Comparison of ENCODE assay signal across 15 cellular contexts in the genomic region with DNA sequence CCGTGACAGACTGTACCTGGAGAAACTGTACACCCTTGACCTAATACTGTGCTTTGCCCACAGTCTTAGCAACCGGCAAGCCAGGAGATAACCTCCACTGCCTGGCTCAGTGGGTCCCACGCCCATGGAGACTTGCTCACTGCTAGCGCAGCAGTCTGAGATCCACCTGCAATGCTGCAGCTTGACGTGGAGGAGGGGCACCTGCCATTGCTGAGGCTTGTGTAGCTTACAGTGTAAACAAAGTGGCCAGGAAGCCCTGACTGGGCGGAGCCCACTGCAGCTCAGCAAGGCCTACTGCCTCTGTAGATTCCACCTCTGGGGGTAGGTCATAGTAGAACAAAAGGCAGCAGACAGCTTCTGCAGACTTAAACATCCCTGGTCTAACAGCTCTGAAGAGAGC.
DNase-seq lines count a peak whose midpoint lies in the region; ATAC-seq and TF ChIP-seq lines count a peak whose summit lies in the region.
"Had no signal": no experiment of that assay in that cellular context is flagged by ENCODE, and none has a peak within 500 bp of the region (broad histone marks: within the 10 kb centered on the region; RNA-seq: fewer than 3 reads in every experiment).

No MANE protein-coding gene starts in this region.

- intact Hi-C loops in Calu3 (cut with micrococcal nuclease; ENCODE audit: unreplicated experiment) = no loop called here
- intact Hi-C loops in left colon (cut with DNase I, micrococcal nuclease) = no loop called here

- no peaks in the 10 kb centered on the region for H3K27me3 ChIP-seq in MG63
- H3K27me3 ChIP-seq: breast epithelium had no signal

- peaks cover 3% of the 10 kb centered on the region for H3K9me3 Mint-ChIP-seq in Calu3 (ENCODE audit: low read depth, unreplicated experiment)

- CTCF ChIA-PET in Calu3 (lab: Charles Lee) = interaction anchor here (1.5 kb wide), 1 partner anchor 59 kb away, joined by 4 read pairs; no protein-coding TSS in a partner anchor

- H3K4me3 Mint-ChIP-seq in Calu3 (ENCODE audit: low read depth, unreplicated experiment) = no peak overlapping the region
- H3K4me3 Mint-ChIP-seq: activated CD8-positive, alpha-beta memory T cell treated with anti-CD3 and anti-CD28 coated beads, Interleukin-2, amount 10 ng/mL, durations not matched to agents 7 days and 5 days; type B pancreatic cell had no signal

- no peak for TF ChIP-seq CTCF in Calu3 (IDR thresholded peaks at IDR 0.05; ENCODE audit: unreplicated experiment)

- peak; percentile 52 for DNase-seq in Calu3
- peak; percentile 1 for DNase-seq in NCI-H1092 treated with DMSO at 0.1 percent for 48 hours (lab: John Stamatoyannopoulos, UW)
- peak; percentile 77 for DNase-seq in SHP77 treated with DMSO at 0.1 percent for 48 hours (lab: John Stamatoyannopoulos, UW)
- DNase-seq in left colon = peak; percentile 52 to 68
- DNase-seq in activated gamma-delta T cell (lab: John Stamatoyannopoulos, UW) = no peak
- DNase-seq in caudate nucleus (lab: John Stamatoyannopoulos, UW) = no peak
- DNase-seq in MG63 = no peak
- DNase-seq: activated CD8-positive, alpha-beta memory T cell treated with anti-CD3 and anti-CD28 coated beads, Interleukin-2, amount 10 ng/mL, durations not matched to agents 7 days and 5 days; activated naive CD4-positive, alpha-beta T cell treated with Interleukin-2 at 50 U/mL for 16 hours; DMS 273 treated with DMSO at 0.1 percent for 48 hours; psoas muscle had no signal

- H3K27me3 Mint-ChIP-seq in Calu3 (ENCODE audit: unreplicated experiment) = no peaks in the 10 kb centered on the region
- H3K27me3 Mint-ChIP-seq: activated CD8-positive, alpha-beta memory T cell treated with anti-CD3 and anti-CD28 coated beads, Interleukin-2, amount 10 ng/mL, durations not matched to agents 7 days and 5 days; type B pancreatic cell had no signal

- H3K9me3 ChIP-seq in MG63 = no peaks in the 10 kb centered on the region
- H3K9me3 ChIP-seq: breast epithelium had no signal

- no peaks in the 10 kb centered on the region for H3K36me3 ChIP-seq in MG63
- H3K36me3 ChIP-seq: breast epithelium had no signal

- H3K36me3 Mint-ChIP-seq in Calu3 (ENCODE audit: insufficient read depth, unreplicated experiment) = no peaks in the 10 kb centered on the region
- H3K36me3 Mint-ChIP-seq: activated CD8-positive, alpha-beta memory T cell treated with anti-CD3 and anti-CD28 coated beads, Interleukin-2, amount 10 ng/mL, durations not matched to agents 7 days and 5 days; type B pancreatic cell had no signal

- no peaks in the 10 kb centered on the region for H3K4me1 Mint-ChIP-seq in Calu3 (ENCODE audit: low read depth, unreplicated experiment)
- H3K4me1 Mint-ChIP-seq: activated CD8-positive, alpha-beta memory T cell treated with anti-CD3 and anti-CD28 coated beads, Interleukin-2, amount 10 ng/mL, durations not matched to agents 7 days and 5 days had no signal

- no peak overlapping the region for H3K27ac Mint-ChIP-seq in Calu3 (ENCODE audit: unreplicated experiment)
- H3K27ac Mint-ChIP-seq: activated CD8-positive, alpha-beta memory T cell treated with anti-CD3 and anti-CD28 coated beads, Interleukin-2, amount 10 ng/mL, durations not matched to agents 7 days and 5 days; type B pancreatic cell had no signal

- no peak overlapping the region for H3K4me3 ChIP-seq in MG63
- H3K4me3 ChIP-seq: breast epithelium, psoas muscle had no signal

- BruUV-seq in Calu3 (replicated peaks; lab: Mats Ljungman, UMichigan) = no TSS peak

- H3K27ac ChIP-seq in caudate nucleus (ENCODE audit: low read depth, low read length) = no peak overlapping the region
- H3K27ac ChIP-seq: breast epithelium, psoas muscle, VCaP had no signal

- ATAC-seq in left colon (peak; percentile 95), HG02642 (IDR thresholded peaks at IDR 0.05; ENCODE audit: poor library complexity, unreplicated experiment) (no peak)
- ATAC-seq: activated CD8-positive, alpha-beta memory T cell treated with anti-CD3 and anti-CD28 coated beads, Interleukin-2, amount 10 ng/mL, durations not matched to agents 7 days and 5 days; psoas muscle had no signal

Comparison
In these comparisons a context has a peak if more than half of its experiments do, and no peak if none do; other contexts are left out.
1. DNase-seq: peak in Calu3 (single experiment), NCI-H1092 treated with DMSO at 0.1 percent for 48 hours (single experiment), SHP77 treated with DMSO at 0.1 percent for 48 hours (single experiment) and left colon (2 of 2); none in activated gamma-delta T cell (single experiment), caudate nucleus (0 of 61) and MG63 (single experiment).